In the genomic region with DNA sequence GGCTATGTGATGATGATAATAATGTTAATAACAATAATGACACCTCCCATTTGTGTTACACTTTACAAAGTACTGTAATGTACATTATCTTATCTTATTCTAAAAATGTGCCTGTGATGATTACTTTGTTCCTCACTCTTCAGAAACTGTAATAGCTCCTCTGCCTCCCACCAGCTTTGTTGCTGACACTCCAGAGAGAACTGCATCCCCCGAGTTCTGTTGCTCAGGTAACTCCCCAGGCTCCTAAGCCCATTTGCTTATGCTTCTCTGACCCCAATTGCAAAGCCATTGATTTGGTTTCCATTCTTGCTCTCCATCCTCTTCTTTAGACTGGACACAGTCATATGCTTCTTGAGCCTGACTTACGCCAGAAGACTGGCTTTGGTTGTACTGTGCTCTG, we compare ENCODE assay signal across 25 cellular contexts.
"Had no signal": no experiment of that assay in that cellular context is flagged by ENCODE, and none has a peak within 500 bp of the region (broad histone marks: within the 10 kb centered on the region; RNA-seq: fewer than 3 reads in every experiment).

No MANE protein-coding gene starts in this region.

- H3K27ac ChIP-seq: neutrophil, pancreas, prostate gland, right lobe of liver, sigmoid colon, stomach, thoracic aorta, thyroid gland, tibial nerve, upper lobe of left lung, vagina had no signal

- H3K9me3 Mint-ChIP-seq: nephron; stimulated activated naive CD8-positive, alpha-beta T cell treated with anti-CD3 and anti-CD28 coated beads, Interleukin-15, Interleukin-2, amounts not matched to agents 100 ng/mL and 50 ng/mL, for 24 hours had no signal

- DNase-seq: naive thymus-derived CD4-positive, alpha-beta T cell; natural killer cell; pancreas; right cardiac atrium; right lobe of liver; sigmoid colon; small intestine; stimulated activated CD4-positive, alpha-beta T cell treated with anti-CD3 and anti-CD28 coated beads, Interleukin-15, amount 100 ng/mL, for 24 hours; stimulated activated CD4-positive, alpha-beta T cell treated with anti-CD3 and anti-CD28 coated beads, Interleukin-2, amount 100 ng/mL, for 24 hours; stimulated activated CD4-positive, alpha-beta T cell treated with anti-CD3 and anti-CD28 coated beads, Interleukin-2, amount 100 ng/mL, for 48 hours; stimulated activated CD4-positive, alpha-beta T cell treated with anti-CD3 and anti-CD28 coated beads, Interleukin-4, amount 100 ng/mL, for 24 hours; stimulated activated naive B cell treated with anti-CD40 and anti-IgM and Interleukin-4, amounts not matched to agents 10 μg/mL and 1 μg/mL and 100 μg/mL, for 72 hours; stimulated activated naive CD4-positive, alpha-beta T cell treated with Interleukin-2 at 50 U/mL for 16 hours; stomach; thyroid gland; trophoblast cell; upper lobe of left lung had no signal

- H3K4me1 Mint-ChIP-seq: naive thymus-derived CD4-positive, alpha-beta T cell; natural killer cell; nephron; stimulated activated effector memory CD8-positive, alpha-beta T cell treated with anti-CD3 and anti-CD28 coated beads, Interleukin-12 subunit alpha, Interleukin-12 subunit beta, amount 100 ng/mL, for 72 hours; stimulated activated naive B cell treated with anti-CD40 and anti-IgM and Interleukin-4, amounts not matched to agents 10 μg/mL and 1 μg/mL and 100 μg/mL, for 72 hours had no signal

- H3K27ac Mint-ChIP-seq: naive thymus-derived CD4-positive, alpha-beta T cell; natural killer cell; nephron; stimulated activated effector memory CD8-positive, alpha-beta T cell treated with anti-CD3 and anti-CD28 coated beads, Interleukin-12 subunit alpha, Interleukin-12 subunit beta, amount 100 ng/mL, for 72 hours; stimulated activated naive B cell treated with anti-CD40 and anti-IgM and Interleukin-4, amounts not matched to agents 10 μg/mL and 1 μg/mL and 100 μg/mL, for 72 hours; stimulated activated naive CD8-positive, alpha-beta T cell treated with anti-CD3 and anti-CD28 coated beads, Interleukin-15, Interleukin-2, amounts not matched to agents 100 ng/mL and 50 ng/mL, for 24 hours had no signal

- H3K4me3 Mint-ChIP-seq: naive thymus-derived CD4-positive, alpha-beta T cell; natural killer cell; nephron; stimulated activated effector memory CD8-positive, alpha-beta T cell treated with anti-CD3 and anti-CD28 coated beads, Interleukin-12 subunit alpha, Interleukin-12 subunit beta, amount 100 ng/mL, for 72 hours; stimulated activated naive B cell treated with anti-CD40 and anti-IgM and Interleukin-4, amounts not matched to agents 10 μg/mL and 1 μg/mL and 100 μg/mL, for 72 hours; stimulated activated naive CD8-positive, alpha-beta T cell treated with anti-CD3 and anti-CD28 coated beads, Interleukin-15, Interleukin-2, amounts not matched to agents 100 ng/mL and 50 ng/mL, for 24 hours had no signal

- H3K36me3 Mint-ChIP-seq: naive thymus-derived CD4-positive, alpha-beta T cell; natural killer cell; stimulated activated effector memory CD8-positive, alpha-beta T cell treated with anti-CD3 and anti-CD28 coated beads, Interleukin-12 subunit alpha, Interleukin-12 subunit beta, amount 100 ng/mL, for 72 hours; stimulated activated naive B cell treated with anti-CD40 and anti-IgM and Interleukin-4, amounts not matched to agents 10 μg/mL and 1 μg/mL and 100 μg/mL, for 72 hours had no signal

- H3K27me3 Mint-ChIP-seq: naive thymus-derived CD4-positive, alpha-beta T cell; stimulated activated naive B cell treated with anti-CD40 and anti-IgM and Interleukin-4, amounts not matched to agents 10 μg/mL and 1 μg/mL and 100 μg/mL, for 72 hours; stimulated activated naive CD8-positive, alpha-beta T cell treated with anti-CD3 and anti-CD28 coated beads, Interleukin-15, Interleukin-2, amounts not matched to agents 100 ng/mL and 50 ng/mL, for 24 hours had no signal
